ENCODE assay signal across 8 cellular contexts in the genomic region with DNA sequence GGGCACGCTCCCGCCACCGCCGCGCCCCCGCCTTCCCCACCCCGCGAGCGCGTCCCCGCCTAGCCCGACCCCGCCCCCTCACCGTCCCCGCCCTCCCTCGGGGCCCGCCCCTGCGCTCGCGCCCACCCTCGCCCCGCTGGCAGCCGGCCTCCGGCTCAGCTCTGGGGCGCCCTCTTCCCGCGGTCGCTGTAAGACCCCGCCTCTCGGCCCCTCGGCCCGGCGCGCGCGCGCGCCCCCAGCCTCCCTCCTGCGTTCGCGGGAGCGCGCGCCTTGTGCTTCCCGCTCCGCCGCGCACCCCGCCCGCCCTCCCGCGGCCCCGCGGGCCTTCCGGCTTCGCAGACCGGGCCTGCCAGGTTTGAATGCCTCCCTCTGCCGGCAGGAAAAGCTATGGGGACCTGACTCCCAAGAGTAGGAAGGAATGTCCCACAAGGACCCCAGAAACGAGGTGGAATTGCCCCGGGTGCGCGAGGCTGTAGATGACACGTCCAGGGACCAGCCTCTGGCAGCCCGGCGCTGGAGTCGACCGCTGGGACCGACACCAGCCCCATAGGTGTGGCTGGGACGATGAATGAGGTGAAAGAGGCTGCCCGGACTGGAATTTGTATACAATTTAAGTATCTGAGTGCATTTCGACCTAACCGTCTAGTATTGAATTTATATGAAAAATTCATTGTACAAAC. TPM values are rescaled to one million over a fixed set of nuclear protein-coding genes. Genes with fewer than 3 reads are reported as not detected.
A peak's percentile ranks its signal among the peaks of the same experiment; 100 is the strongest.
DNase-seq lines count a peak whose midpoint lies in the region; ATAC-seq, FAIRE-seq and TF ChIP-seq lines count a peak whose summit lies in the region.

No MANE protein-coding gene starts in this region.

- TF ChIP-seq CTCF in D721Med (IDR thresholded peaks at IDR 0.05; ENCODE audit: insufficient read depth, missing control alignments) (no peak), endodermal cell (conservative IDR thresholded peaks at IDR 0.05) (peak; percentile 76)

- H3K9me3 ChIP-seq in HUES48 (ENCODE audit: control insufficient read depth, insufficient read depth, low read length): no peaks in the 10 kb centered on the region
- H3K9me3 ChIP-seq in NT2/D1 (ENCODE audit: insufficient read depth, low read length): no peaks in the 10 kb centered on the region
- no peaks in the 10 kb centered on the region for H3K9me3 ChIP-seq in endodermal cell (ENCODE audit: control insufficient read depth, low read length)

- FAIRE-seq in D721Med (lab: Jason Lieb, UNC): no peak

- peak overlapping the region; percentile 89 for H3K4me3 Mint-ChIP-seq in endodermal cell

- peak; percentile 51 for DNase-seq in D721Med (ENCODE audit: insufficient read length, low spot score)
- peak; percentile 94 for DNase-seq in NT2/D1 (ENCODE audit: low read depth, low spot score)
- DNase-seq in activated CD8-positive, alpha-beta memory T cell treated with anti-CD3 and anti-CD28 coated beads, Interleukin-2, amount 50 U/mL, for 24 hours (ENCODE audit: extremely low read depth): peak; percentile 76
- DNase-seq in endodermal cell: peak; percentile 97
- peak; percentile 94 for DNase-seq in midbrain (lab: John Stamatoyannopoulos, UW)
- peak; percentile 91 to 93 for DNase-seq in stimulated activated CD8-positive, alpha-beta memory T cell treated with anti-CD3 and anti-CD28 coated beads, Interleukin-15, amount 100 ng/mL, for 48 hours (ENCODE audit: low read depth in 2 of 2)

- no peaks in the 10 kb centered on the region for H3K27me3 Mint-ChIP-seq in endodermal cell (ENCODE audit: insufficient read depth)

- H3K9me3 Mint-ChIP-seq in endodermal cell: no peaks in the 10 kb centered on the region

- H3K27me3 ChIP-seq in HUES48 (ENCODE audit: control insufficient read depth, insufficient read depth, low read length) (no peaks in the 10 kb centered on the region), NT2/D1 (ENCODE audit: insufficient read depth, insufficient read length) (no peaks in the 10 kb centered on the region), endodermal cell (ENCODE audit: control insufficient read depth, insufficient read depth, low read length, poor library complexity, severe bottlenecking) (no peaks in the 10 kb centered on the region)

- H3K27ac ChIP-seq in HUES48 (ENCODE audit: low read depth, low read length): peak overlapping the region; percentile 91
- peak overlapping the region; percentile 83 for H3K27ac ChIP-seq in endodermal cell (ENCODE audit: low read depth, low read length)

- H3K36me3 ChIP-seq in HUES48 (ENCODE audit: control insufficient read depth, insufficient read depth, low read length): no peaks in the 10 kb centered on the region
- H3K36me3 ChIP-seq in NT2/D1 (ENCODE audit: insufficient read depth, insufficient read length, low read length): no peaks in the 10 kb centered on the region
- peaks cover 6% of the 10 kb centered on the region for H3K36me3 ChIP-seq in endodermal cell (ENCODE audit: control insufficient read depth, insufficient read depth, low read length)

- peak; percentile 71 for ATAC-seq in GM21423 (IDR thresholded peaks at IDR 0.05; ENCODE audit: unreplicated experiment)

- WGBS in endodermal cell (ENCODE audit: insufficient coverage in 1 of 2, insufficient read length in 1 of 2), 2 experiments: 0% methylated on average over 11 to 69 of the region's 72 CpGs

- H3K4me3 ChIP-seq in HUES48 (ENCODE audit: low read depth, low read length) (peak overlapping the region; percentile 98), NT2/D1 (ENCODE audit: insufficient read length, low read depth) (peak overlapping the region; percentile 84), endodermal cell (ENCODE audit: low read length) (peak overlapping the region; percentile 97)

- H3K4me1 ChIP-seq in HUES48 (ENCODE audit: control insufficient read depth, insufficient read depth, low read length): peaks cover 20% of the 10 kb centered on the region
- no peaks in the 10 kb centered on the region for H3K4me1 ChIP-seq in NT2/D1 (ENCODE audit: insufficient read depth, insufficient read length)
- no peaks in the 10 kb centered on the region for H3K4me1 ChIP-seq in endodermal cell (ENCODE audit: control insufficient read depth, insufficient read depth, low read length)

- H3K27ac Mint-ChIP-seq in endodermal cell: peak overlapping the region; percentile 98

- H3K36me3 Mint-ChIP-seq in endodermal cell (ENCODE audit: low read depth): no peaks in the 10 kb centered on the region

- peak overlapping the region; percentile 70 for H3K9ac ChIP-seq in HUES48 (ENCODE audit: low read depth, low read length)
- peak overlapping the region; percentile 85 for H3K9ac ChIP-seq in NT2/D1 (ENCODE audit: insufficient read length, low read depth)
- peak overlapping the region; percentile 84 for H3K9ac ChIP-seq in endodermal cell (ENCODE audit: extremely low read depth, low read length, poor library complexity, severe bottlenecking)

- peaks cover 17% of the 10 kb centered on the region for H3K4me1 Mint-ChIP-seq in endodermal cell

RNA-seq across cellular contexts. Expression of gene PTBP3, which starts 0.4 kb away (rescaled TPM):
- total RNA-seq in endodermal cell: 10 to 100 TPM; 83.3 to 94.8 TPM
- 33.7 TPM for polyA plus RNA-seq in endodermal cell (2013, experiment 1 of 2)
- 36.1 TPM for polyA plus RNA-seq in endodermal cell (2013, experiment 2 of 2)

RNA-seq across cellular contexts. Expression of gene HSDL2, which starts 46.1 kb away (rescaled TPM):
- 10 to 100 TPM; 22.5 to 29.1 TPM for total RNA-seq in endodermal cell
- 29.8 TPM for polyA plus RNA-seq in endodermal cell (2013, experiment 1 of 2)
- 25.9 TPM for polyA plus RNA-seq in endodermal cell (2013, experiment 2 of 2)

Comparison
In these comparisons a context has a peak if more than half of its experiments do, and no peak if none do; other contexts are left out.
1. Peak in every context shown above with its lines: DNase-seq, ATAC-seq, H3K4me3 ChIP-seq and H3K27ac ChIP-seq.